28 cellular contexts compared by ENCODE assay signal in the genomic region with DNA sequence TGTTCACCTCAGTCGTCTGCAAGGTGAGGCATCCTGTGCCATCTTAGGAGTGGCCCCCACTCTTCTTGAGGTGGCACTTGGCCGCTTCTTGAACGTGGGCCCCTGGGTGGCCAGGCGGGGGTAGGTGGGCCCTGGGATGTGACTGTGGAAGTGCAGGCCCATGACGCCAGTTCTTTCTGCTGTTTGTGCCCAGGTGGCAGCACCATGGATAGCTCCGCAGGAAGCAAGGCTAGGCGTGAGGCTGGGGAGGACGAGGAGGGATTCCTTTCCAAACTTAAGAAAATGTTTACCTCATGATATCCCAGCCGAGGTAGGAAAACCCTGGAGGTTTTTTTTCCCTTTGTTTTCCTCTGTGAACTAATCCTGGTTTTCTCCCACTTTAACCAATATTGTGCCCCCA. TPM values are rescaled to one million over a fixed set of nuclear protein-coding genes. Genes with fewer than 3 reads are reported as not detected.
DNase-seq lines count a peak whose midpoint lies in the region; ATAC-seq and TF ChIP-seq lines count a peak whose summit lies in the region.
"Had no signal": no experiment of that assay in that cellular context is flagged by ENCODE, and none has a peak within 500 bp of the region (broad histone marks: within the 10 kb centered on the region; RNA-seq: fewer than 3 reads in every experiment).

No MANE protein-coding gene starts in this region.

- ATAC-seq in SK-N-SH treated with all-trans-retinoic acid at 6 μM for 48 hours (no peak), T-helper 17 cell (no peak)
- ATAC-seq: esophagus mucosa, right cardiac atrium had no signal

- CTCF ChIA-PET in SK-N-SH (lab: Yijun Ruan, JAX): interaction anchor here (0.8 kb wide), 1 partner anchor 13 kb away, joined by 4 read pairs; no protein-coding TSS in a partner anchor

- no peaks in the 10 kb centered on the region for H3K27me3 Mint-ChIP-seq in T-helper 17 cell
- no peaks in the 10 kb centered on the region for H3K27me3 Mint-ChIP-seq in endothelial cell (ENCODE audit: unreplicated experiment)
- peaks cover 5% of the 10 kb centered on the region for H3K27me3 Mint-ChIP-seq in nephron progenitor cell (ENCODE audit: low read depth, poor library complexity)
- H3K27me3 Mint-ChIP-seq: activated B cell treated with CpG ODN at 0.5 μM for 24 hours; activated T-cell treated with anti-CD3 and anti-CD28 coated beads, Interleukin-2, amount 50 U/mL, for 24 hours; IgD-negative memory B cell; stimulated activated naive CD8-positive, alpha-beta T cell treated with anti-CD3 and anti-CD28 coated beads, Interleukin-15, Interleukin-2, amounts not matched to agents 100 ng/mL and 50 ng/mL, for 24 hours had no signal

- no peak overlapping the region for H3K4me3 Mint-ChIP-seq in T-helper 17 cell
- H3K4me3 Mint-ChIP-seq in endothelial cell (ENCODE audit: unreplicated experiment): no peak overlapping the region
- no peak overlapping the region for H3K4me3 Mint-ChIP-seq in nephron progenitor cell
- H3K4me3 Mint-ChIP-seq: activated B cell treated with CpG ODN at 0.5 μM for 24 hours; activated T-cell treated with anti-CD3 and anti-CD28 coated beads, Interleukin-2, amount 50 U/mL, for 24 hours; IgD-negative memory B cell; stimulated activated naive CD8-positive, alpha-beta T cell treated with anti-CD3 and anti-CD28 coated beads, Interleukin-15, Interleukin-2, amounts not matched to agents 100 ng/mL and 50 ng/mL, for 24 hours had no signal

- no peak overlapping the region for H3K9ac ChIP-seq in SK-N-SH

- no peak for TF ChIP-seq RAD21 in SK-N-SH (IDR thresholded peaks at IDR 0.05; ENCODE audit: low read length)

- H4K20me1 ChIP-seq in SK-N-SH (ENCODE audit: insufficient read depth): no peaks in the 10 kb centered on the region

- no peak overlapping the region for H3K4me3 ChIP-seq in SK-N-SH (ENCODE audit: low read depth in 2 of 2, low read length in 1 of 2)
- H3K4me3 ChIP-seq: ascending aorta, coronary artery, thoracic aorta had no signal

- H3K4me1 Mint-ChIP-seq in T-helper 17 cell (peaks cover 11% of the 10 kb centered on the region), endothelial cell (ENCODE audit: unreplicated experiment) (no peaks in the 10 kb centered on the region), nephron progenitor cell (no peaks in the 10 kb centered on the region)
- H3K4me1 Mint-ChIP-seq: activated B cell treated with CpG ODN at 0.5 μM for 24 hours had no signal

- WGBS in SK-N-SH (ENCODE audit: low lambda C conversion rate): 93% methylated on average over 7 of the region's 9 CpGs

- no peak overlapping the region for H2AFZ ChIP-seq in SK-N-SH (ENCODE audit: low read depth)

- TF ChIP-seq EP300 in SK-N-SH (IDR thresholded peaks at IDR 0.05; ENCODE audit: borderline replicate concordance in 1 of 2, low read depth in 1 of 2, low read length in 1 of 2): no peak

- H3F3A ChIP-seq in SK-N-SH (replicated peaks; ENCODE audit: insufficient read depth): peaks cover 5% of the 10 kb centered on the region

- in situ Hi-C loops in KBM-7 (cut with MboI; ENCODE audit: low pct_unique_long_range_greater_than_20kb, low sequenced_read_pairs): no loop called here

- H3K27ac ChIP-seq in SK-N-SH (ENCODE audit: low read depth in 2 of 2, low read length in 1 of 2): no peak overlapping the region
- H3K27ac ChIP-seq: 22Rv1, ascending aorta, C4-2B, coronary artery, thoracic aorta had no signal

- POLR2A ChIA-PET in SK-N-SH (lab: Yijun Ruan, JAX): interaction anchor here (1.3 kb wide), 1 partner anchor 11 kb away, joined by 3 read pairs; no protein-coding TSS in a partner anchor

- H3K4me2 ChIP-seq in SK-N-SH: no peak overlapping the region

- H3K9me3 Mint-ChIP-seq in endothelial cell (ENCODE audit: unreplicated experiment): no peaks in the 10 kb centered on the region
- H3K9me3 Mint-ChIP-seq in nephron progenitor cell: no peaks in the 10 kb centered on the region
- H3K9me3 Mint-ChIP-seq: activated B cell treated with CpG ODN at 0.5 μM for 24 hours; activated T-cell treated with anti-CD3 and anti-CD28 coated beads, Interleukin-2, amount 50 U/mL, for 24 hours; IgD-negative memory B cell; stimulated activated naive CD8-positive, alpha-beta T cell treated with anti-CD3 and anti-CD28 coated beads, Interleukin-15, Interleukin-2, amounts not matched to agents 100 ng/mL and 50 ng/mL, for 24 hours had no signal

- TF ChIP-seq CTCF in SK-N-SH (IDR thresholded peaks at IDR 0.05): no peak
- no peak for TF ChIP-seq CTCF in endothelial cell (IDR thresholded peaks at IDR 0.05; ENCODE audit: unreplicated experiment)
- no peak for TF ChIP-seq CTCF in nephron progenitor cell (IDR thresholded peaks at IDR 0.05)

- no peaks in the 10 kb centered on the region for H3K4me1 ChIP-seq in SK-N-SH (ENCODE audit: control insufficient read depth in 1 of 2, insufficient read depth in 2 of 2, low read depth in 1 of 2, low read length in 1 of 2)
- H3K4me1 ChIP-seq: ascending aorta, Caco-2 had no signal

- no peaks in the 10 kb centered on the region for H3K79me2 ChIP-seq in SK-N-SH (ENCODE audit: insufficient read depth)

- H3K27ac Mint-ChIP-seq in T-helper 17 cell (peak overlapping the region; percentile 62), endothelial cell (ENCODE audit: unreplicated experiment) (no peak overlapping the region), nephron progenitor cell (no peak overlapping the region)
- H3K27ac Mint-ChIP-seq: activated B cell treated with CpG ODN at 0.5 μM for 24 hours; stimulated activated naive CD8-positive, alpha-beta T cell treated with anti-CD3 and anti-CD28 coated beads, Interleukin-15, Interleukin-2, amounts not matched to agents 100 ng/mL and 50 ng/mL, for 24 hours had no signal

- H3K36me3 Mint-ChIP-seq in T-helper 17 cell (ENCODE audit: low read depth): peaks cover 2% of the 10 kb centered on the region
- H3K36me3 Mint-ChIP-seq in endothelial cell (ENCODE audit: low read depth, unreplicated experiment): peaks cover 21% of the 10 kb centered on the region
- peaks cover 52% of the 10 kb centered on the region for H3K36me3 Mint-ChIP-seq in nephron progenitor cell (ENCODE audit: low read depth)

- no peak for DNase-seq in SK-N-SH
- no peak for DNase-seq in T-helper 17 cell
- peak; percentile 41 for DNase-seq in endothelial cell (ENCODE audit: low spot score)
- peak; percentile 45 for DNase-seq in nephron progenitor cell
- no peak for DNase-seq in NCI-H82 (lab: John Stamatoyannopoulos, UW)
- DNase-seq in A172 (ENCODE audit: low spot score): no peak
- DNase-seq in KBM-7: no peak
- DNase-seq: activated B cell treated with CpG ODN at 0.5 μM for 24 hours; activated effector memory CD4-positive, alpha-beta T cell treated with anti-CD3 and anti-CD28 coated beads, Interleukin-2, amount 50 U/mL, for 16 hours; activated T-cell treated with anti-CD3 and anti-CD28 coated beads, Interleukin-2, amount 50 U/mL, for 24 hours; Caco-2; DMS79; foreskin fibroblast; GF-D8; kidney; mammary epithelial cell; right cardiac atrium; SHP77 treated with DMSO at 0.1 percent for 48 hours; stimulated activated CD4-positive, alpha-beta T cell treated with anti-CD3 and anti-CD28 coated beads, Interleukin-1b, Interleukin-23, amount 100 ng/mL, for 48 hours had no signal

- H3K36me3 ChIP-seq in SK-N-SH (replicated peaks in 1 of 2; ENCODE audit: control insufficient read depth in 1 of 2, insufficient read depth in 2 of 2, low read length in 1 of 2): peaks cover 26 to 49% of the 10 kb centered on the region in 2 experiments

- H3K9me2 ChIP-seq in SK-N-SH: no peaks in the 10 kb centered on the region

- H3K9me3 ChIP-seq in SK-N-SH (no peaks in the 10 kb centered on the region), T-helper 17 cell (ENCODE audit: control insufficient read depth, low read length, poor library complexity, severe bottlenecking) (no peaks in the 10 kb centered on the region)
- H3K9me3 ChIP-seq: ascending aorta, Caco-2, thoracic aorta had no signal

- H3K27me3 ChIP-seq in SK-N-SH (ENCODE audit: insufficient read depth): no peaks in the 10 kb centered on the region
- H3K27me3 ChIP-seq: ascending aorta had no signal

TF ChIP-seq in SK-N-SH treated with all-trans-retinoic acid at 6 μM for 48 hours, 23 proteins besides CTCF, POLR2A, EP300 and RAD21 (continues in another document):
- TF ChIP-seq GLIS3 (CRISPR knock-in tag; IDR thresholded peaks at IDR 0.05): no peak
- TF ChIP-seq OSR1 (CRISPR knock-in tag; IDR thresholded peaks at IDR 0.05): no peak
- TF ChIP-seq SNAI2 (CRISPR knock-in tag; IDR thresholded peaks at IDR 0.05): no peak

RNA-seq across cellular contexts. Expression of a gene that starts 19.8 kb away (rescaled TPM):
- 99.9 and 102 TPM in 2 replicates for polyA plus RNA-seq in SK-N-SH (2012; rRNA removed)
- polyA plus RNA-seq in SK-N-SH (2012; cell fraction: cytosol; rRNA removed): 50.3 and 72.4 TPM in 2 replicates
- polyA plus RNA-seq in SK-N-SH (2012; cell fraction: nucleus; rRNA removed): 97.1 and 185 TPM in 2 replicates
- 10 to 100 TPM; 40.5 to 45.4 TPM for total RNA-seq in T-helper 17 cell
- total RNA-seq in endothelial cell (ENCODE audit: unreplicated experiment): 35.3 TPM
- total RNA-seq in A172 (2014; rRNA removed; shearing (Covaris generic)): 158 and 176 TPM in 2 replicates

RNA-seq across cellular contexts. Expression of a gene that starts 21.6 kb away (rescaled TPM):
- 65.1 and 75.5 TPM in 2 replicates for polyA plus RNA-seq in SK-N-SH (2012; rRNA removed)
- polyA plus RNA-seq in SK-N-SH (2012; cell fraction: cytosol; rRNA removed): 48.4 and 62.0 TPM in 2 replicates
- polyA plus RNA-seq in SK-N-SH (2012; cell fraction: nucleus; rRNA removed): 62.6 and 64.9 TPM in 2 replicates
- 10 to 100 TPM; 31.9 to 58.8 TPM for total RNA-seq in T-helper 17 cell
- total RNA-seq in endothelial cell (ENCODE audit: unreplicated experiment): 225 TPM
- total RNA-seq in A172 (2014; rRNA removed; shearing (Covaris generic)): 150 and 159 TPM in 2 replicates

RNA-seq across cellular contexts. Expression of a gene that starts 28.9 kb away (rescaled TPM):
- 48.7 and 52.6 TPM in 2 replicates for polyA plus RNA-seq in SK-N-SH (2012; rRNA removed)
- polyA plus RNA-seq in SK-N-SH (2012; cell fraction: cytosol; rRNA removed): 34.6 and 46.2 TPM in 2 replicates
- 88.0 and 107 TPM in 2 replicates for polyA plus RNA-seq in SK-N-SH (2012; cell fraction: nucleus; rRNA removed)
- total RNA-seq in T-helper 17 cell: 10 to 100 TPM; 27.9 to 29.7 TPM
- total RNA-seq in endothelial cell (ENCODE audit: unreplicated experiment): 32.0 TPM
- 86.7 and 91.9 TPM in 2 replicates for total RNA-seq in A172 (2014; rRNA removed; shearing (Covaris generic))

RNA-seq across cellular contexts. Expression of a gene that starts 38.2 kb away (rescaled TPM):
- polyA plus RNA-seq in SK-N-SH (2012; rRNA removed): 21.9 and 25.8 TPM in 2 replicates
- 6.6 and 7.3 TPM in 2 replicates for polyA plus RNA-seq in SK-N-SH (2012; cell fraction: cytosol; rRNA removed)
- polyA plus RNA-seq in SK-N-SH (2012; cell fraction: nucleus; rRNA removed): 166 and 305 TPM in 2 replicates
- total RNA-seq in T-helper 17 cell: 100 to 1,000 TPM; 733 to 757 TPM
- 103 TPM for total RNA-seq in endothelial cell (ENCODE audit: unreplicated experiment)
- 16.5 and 21.0 TPM in 2 replicates for total RNA-seq in A172 (2014; rRNA removed; shearing (Covaris generic))

Comparison
In these comparisons a context has a peak if more than half of its experiments do, and no peak if none do; other contexts are left out.
1. DNase-seq: peak in endothelial cell (single experiment) and nephron progenitor cell (single experiment); none in SK-N-SH (single experiment), T-helper 17 cell (0 of 3), NCI-H82 (single experiment), A172 (single experiment) and KBM-7 (single experiment).